In genomic region chr2:47695800-47696477, GRCh38 we compare ENCODE assay signal across 31 cellular contexts.
DNase-seq lines count a peak whose midpoint lies in the region; ATAC-seq and TF ChIP-seq lines count a peak whose summit lies in the region.
"Had no signal": no experiment of that assay in that cellular context is flagged by ENCODE, and none has a peak within 500 bp of the region (broad histone marks: within the 10 kb centered on the region; RNA-seq: fewer than 3 reads in every experiment).

No MANE protein-coding gene starts in this region.

- ATAC-seq in activated B cell treated with CpG ODN at 0.5 μM for 24 hours (ENCODE audit: low read depth) (no peak), memory B cell (ENCODE audit: low read depth) (no peak), GM19467 (IDR thresholded peaks at IDR 0.05; ENCODE audit: unreplicated experiment) (no peak)
- ATAC-seq: activated CD4-positive, CD25-positive, alpha-beta regulatory T cell treated with anti-CD3 and anti-CD28 coated beads, Interleukin-2, amount 50 U/mL, for 24 hours; foreskin keratinocyte; heart left ventricle; left colon; pancreas; stimulated activated effector memory CD8-positive, alpha-beta T cell treated with anti-CD3 and anti-CD28 coated beads, Interleukin-12 subunit alpha, Interleukin-12 subunit beta, amount 100 ng/mL, for 72 hours had no signal

- peaks cover 63% of the 10 kb centered on the region for H3K4me1 Mint-ChIP-seq in activated B cell treated with CpG ODN at 0.5 μM for 24 hours
- H3K4me1 Mint-ChIP-seq in memory B cell = peaks cover 30% of the 10 kb centered on the region
- H3K4me1 Mint-ChIP-seq in activated CD4-positive, alpha-beta memory T cell treated with anti-CD3 and anti-CD28 coated beads for 36 hours (ENCODE audit: low read depth) = no peaks in the 10 kb centered on the region
- H3K4me1 Mint-ChIP-seq: activated CD4-positive, alpha-beta memory T cell treated with anti-CD3 and anti-CD28 coated beads, Interleukin-2, amount 10 ng/mL, durations not matched to agents 7 days and 5 days; CD4-positive, CD25-positive, alpha-beta regulatory T cell; immature natural killer cell; stimulated activated effector memory CD8-positive, alpha-beta T cell treated with anti-CD3 and anti-CD28 coated beads, Interleukin-12 subunit alpha, Interleukin-12 subunit beta, amount 100 ng/mL, for 72 hours had no signal

- CTCF ChIA-PET in activated B cell treated with CpG ODN at 0.5 μM for 24 hours (lab: Charles Lee) = interaction anchor here (2.1 kb wide), 1 partner anchor 71 kb away, joined by 10 read pairs; no protein-coding TSS in a partner anchor
- CTCF ChIA-PET in activated CD4-positive, alpha-beta memory T cell treated with anti-CD3 and anti-CD28 coated beads for 36 hours (lab: Charles Lee) = no interaction called here

- no peaks in the 10 kb centered on the region for H3K36me3 Mint-ChIP-seq in activated B cell treated with CpG ODN at 0.5 μM for 24 hours (ENCODE audit: low read depth)
- peaks cover 1% of the 10 kb centered on the region for H3K36me3 Mint-ChIP-seq in memory B cell
- no peaks in the 10 kb centered on the region for H3K36me3 Mint-ChIP-seq in activated CD4-positive, alpha-beta memory T cell treated with anti-CD3 and anti-CD28 coated beads for 36 hours
- H3K36me3 Mint-ChIP-seq: brain; CD4-positive, CD25-positive, alpha-beta regulatory T cell; immature natural killer cell; stimulated activated effector memory CD8-positive, alpha-beta T cell treated with anti-CD3 and anti-CD28 coated beads, Interleukin-12 subunit alpha, Interleukin-12 subunit beta, amount 100 ng/mL, for 72 hours had no signal

- peak overlapping the region; percentile 93 for H3K4me2 ChIP-seq in BLaER1

- peak overlapping the region; percentile 98 for H3K9ac ChIP-seq in BLaER1
- peak overlapping the region; percentile 78 for H3K9ac ChIP-seq in HUES6 (ENCODE audit: low read length)

- H3K4me3 Mint-ChIP-seq in activated B cell treated with CpG ODN at 0.5 μM for 24 hours = peak overlapping the region; percentile 74
- H3K4me3 Mint-ChIP-seq in memory B cell = peak overlapping the region; percentile 63
- H3K4me3 Mint-ChIP-seq in activated CD4-positive, alpha-beta memory T cell treated with anti-CD3 and anti-CD28 coated beads for 36 hours = no peak overlapping the region
- H3K4me3 Mint-ChIP-seq: activated CD4-positive, alpha-beta memory T cell treated with anti-CD3 and anti-CD28 coated beads, Interleukin-2, amount 10 ng/mL, durations not matched to agents 7 days and 5 days; activated naive CD4-positive, alpha-beta T cell treated with anti-CD3 and anti-CD28 coated beads for 36 hours; activated T-helper 1 cell treated with anti-CD3 and anti-CD28 coated beads, Interleukin-12 subunit alpha, Interleukin-12 subunit beta, Interleukin-2, Interleukin-4 antibody, amounts not matched to agents 30 ng/mL and 10 ng/mL and 1 ng/mL, durations not matched to agents 14 hours and 24 hours and 36 hours; brain; CD4-positive, CD25-positive, alpha-beta regulatory T cell; immature natural killer cell; stimulated activated effector memory CD8-positive, alpha-beta T cell treated with anti-CD3 and anti-CD28 coated beads, Interleukin-12 subunit alpha, Interleukin-12 subunit beta, amount 100 ng/mL, for 72 hours had no signal

- no peak for DNase-seq in activated B cell treated with CpG ODN at 0.5 μM for 24 hours
- DNase-seq in memory B cell (ENCODE audit: low spot score in 2 of 2) = no peak
- no peak for DNase-seq in activated naive CD4-positive, alpha-beta T cell treated with Interleukin-2 at 50 U/mL for 16 hours
- DNase-seq in stimulated activated CD4-positive, alpha-beta T cell treated with anti-CD3 and anti-CD28 coated beads, Interleukin-2, amount 100 ng/mL, for 48 hours = no peak
- DNase-seq in activated CD4-positive, alpha-beta memory T cell treated with anti-CD3 and anti-CD28 coated beads for 36 hours = no peak
- DNase-seq: activated CD4-positive, alpha-beta memory T cell treated with anti-CD3 and anti-CD28 coated beads, Interleukin-2, amount 10 ng/mL, durations not matched to agents 7 days and 5 days; activated CD8-positive, alpha-beta memory T cell treated with anti-CD3 and anti-CD28 coated beads, Interleukin-2, amount 50 U/mL, for 4 hours; activated naive CD4-positive, alpha-beta T cell treated with anti-CD3 and anti-CD28 coated beads for 36 hours; amniotic stem cell; CD4-positive, CD25-positive, alpha-beta regulatory T cell; cerebellar nuclear complex; esophagus squamous epithelium; foreskin keratinocyte; HCEC 1CT; heart left ventricle; immature natural killer cell; left colon; mammary epithelial cell; NCI-H1092; NCI-H1694 treated with DMSO at 0.1 percent for 48 hours; NCI-H2171; OCI-M1; pancreas; stimulated activated CD4-positive, alpha-beta T cell treated with anti-CD3 and anti-CD28 coated beads, Interleukin-15, amount 100 ng/mL, for 24 hours had no signal

- POLR2A ChIA-PET in activated B cell treated with CpG ODN at 0.5 μM for 24 hours (lab: Charles Lee) = interaction anchor here (0.6 to 4.4 kb wide), 7 partner anchors 13 to 109 kb away, joined by 3 to 26 read pairs (median 4); no protein-coding TSS in a partner anchor
- POLR2A ChIA-PET in activated CD4-positive, alpha-beta memory T cell treated with anti-CD3 and anti-CD28 coated beads for 36 hours (lab: Charles Lee) = no interaction called here

- intact Hi-C loops in activated B cell treated with CpG ODN at 0.5 μM for 24 hours (cut with micrococcal nuclease) = loop anchor here (2.0 to 5.0 kb wide), 2 partner anchors 13 to 41 kb away; no protein-coding TSS in a partner anchor
- intact Hi-C loops in activated CD4-positive, alpha-beta memory T cell treated with anti-CD3 and anti-CD28 coated beads for 36 hours (cut with micrococcal nuclease) = no loop called here

- no peaks in the 10 kb centered on the region for H4K20me1 ChIP-seq in BLaER1

- H3K27me3 Mint-ChIP-seq in activated B cell treated with CpG ODN at 0.5 μM for 24 hours (peaks cover 2% of the 10 kb centered on the region), memory B cell (peaks cover 6% of the 10 kb centered on the region)
- peaks cover 9% of the 10 kb centered on the region for H3K27me3 Mint-ChIP-seq in activated CD4-positive, alpha-beta memory T cell treated with anti-CD3 and anti-CD28 coated beads for 36 hours

- TF ChIP-seq CTCF in activated B cell treated with CpG ODN at 0.5 μM for 24 hours (IDR thresholded peaks at IDR 0.05) = no peak

- peaks cover 43% of the 10 kb centered on the region for H3K4me1 ChIP-seq in BLaER1
- peaks cover 45% of the 10 kb centered on the region for H3K4me1 ChIP-seq in HUES6 (ENCODE audit: control insufficient read depth, insufficient read depth, low read length)
- H3K4me1 ChIP-seq: foreskin keratinocyte, heart left ventricle, pancreas had no signal

- H3K36me3 ChIP-seq in BLaER1 (peaks cover 24% of the 10 kb centered on the region; the same call in 1 of the 2 replicates), HUES6 (ENCODE audit: control insufficient read depth, insufficient read depth, low read length) (0 out of 2 replicates have a peak, but pooled peaks cover 3% of the 10 kb centered on the region)
- H3K36me3 ChIP-seq: esophagus squamous epithelium, heart left ventricle, pancreas had no signal

- no peaks in the 10 kb centered on the region for H3K9me3 ChIP-seq in BLaER1
- peaks cover 14% of the 10 kb centered on the region for H3K9me3 ChIP-seq in HUES6 (ENCODE audit: control insufficient read depth, insufficient read depth, low read depth, low read length)
- H3K9me3 ChIP-seq: esophagus squamous epithelium, pancreas had no signal

- H3K27ac ChIP-seq in BLaER1 (peak overlapping the region; percentile 98), HUES6 (ENCODE audit: low read depth, low read length) (peak overlapping the region; percentile 91)
- H3K27ac ChIP-seq: esophagus squamous epithelium, foreskin keratinocyte, heart left ventricle, pancreas had no signal

- peak overlapping the region; percentile 71 for H3K27ac Mint-ChIP-seq in activated B cell treated with CpG ODN at 0.5 μM for 24 hours
- H3K27ac Mint-ChIP-seq in memory B cell = peak overlapping the region; percentile 10
- no peak overlapping the region for H3K27ac Mint-ChIP-seq in activated CD4-positive, alpha-beta memory T cell treated with anti-CD3 and anti-CD28 coated beads for 36 hours
- H3K27ac Mint-ChIP-seq: activated CD4-positive, alpha-beta memory T cell treated with anti-CD3 and anti-CD28 coated beads, Interleukin-2, amount 10 ng/mL, durations not matched to agents 7 days and 5 days; activated naive CD4-positive, alpha-beta T cell treated with anti-CD3 and anti-CD28 coated beads for 36 hours; activated T-helper 1 cell treated with anti-CD3 and anti-CD28 coated beads, Interleukin-12 subunit alpha, Interleukin-12 subunit beta, Interleukin-2, Interleukin-4 antibody, amounts not matched to agents 30 ng/mL and 10 ng/mL and 1 ng/mL, durations not matched to agents 14 hours and 24 hours and 36 hours; brain; CD4-positive, CD25-positive, alpha-beta regulatory T cell; immature natural killer cell; stimulated activated effector memory CD8-positive, alpha-beta T cell treated with anti-CD3 and anti-CD28 coated beads, Interleukin-12 subunit alpha, Interleukin-12 subunit beta, amount 100 ng/mL, for 72 hours had no signal

- H3K9me3 Mint-ChIP-seq in activated B cell treated with CpG ODN at 0.5 μM for 24 hours (no peaks in the 10 kb centered on the region), memory B cell (no peaks in the 10 kb centered on the region)
- no peaks in the 10 kb centered on the region for H3K9me3 Mint-ChIP-seq in activated CD4-positive, alpha-beta memory T cell treated with anti-CD3 and anti-CD28 coated beads for 36 hours
- H3K9me3 Mint-ChIP-seq: activated CD4-positive, alpha-beta memory T cell treated with anti-CD3 and anti-CD28 coated beads, Interleukin-2, amount 10 ng/mL, durations not matched to agents 7 days and 5 days; activated naive CD4-positive, alpha-beta T cell treated with anti-CD3 and anti-CD28 coated beads for 36 hours; activated T-helper 1 cell treated with anti-CD3 and anti-CD28 coated beads, Interleukin-12 subunit alpha, Interleukin-12 subunit beta, Interleukin-2, Interleukin-4 antibody, amounts not matched to agents 30 ng/mL and 10 ng/mL and 1 ng/mL, durations not matched to agents 14 hours and 24 hours and 36 hours; CD4-positive, CD25-positive, alpha-beta regulatory T cell; immature natural killer cell; stimulated activated effector memory CD8-positive, alpha-beta T cell treated with anti-CD3 and anti-CD28 coated beads, Interleukin-12 subunit alpha, Interleukin-12 subunit beta, amount 100 ng/mL, for 72 hours had no signal

- H3K27me3 ChIP-seq in BLaER1 (no peaks in the 10 kb centered on the region), HUES6 (ENCODE audit: control insufficient read depth, insufficient read depth, low read length) (no peaks in the 10 kb centered on the region)
- H3K27me3 ChIP-seq: pancreas had no signal

- H3K4me3 ChIP-seq in BLaER1 = peak overlapping the region; percentile 89
- H3K4me3 ChIP-seq in HUES6 (ENCODE audit: low read depth, low read length) = peak overlapping the region; percentile 24
- H3K4me3 ChIP-seq: esophagus squamous epithelium, heart left ventricle, pancreas had no signal
